8 cellular contexts compared by ENCODE assay signal in the genomic region with DNA sequence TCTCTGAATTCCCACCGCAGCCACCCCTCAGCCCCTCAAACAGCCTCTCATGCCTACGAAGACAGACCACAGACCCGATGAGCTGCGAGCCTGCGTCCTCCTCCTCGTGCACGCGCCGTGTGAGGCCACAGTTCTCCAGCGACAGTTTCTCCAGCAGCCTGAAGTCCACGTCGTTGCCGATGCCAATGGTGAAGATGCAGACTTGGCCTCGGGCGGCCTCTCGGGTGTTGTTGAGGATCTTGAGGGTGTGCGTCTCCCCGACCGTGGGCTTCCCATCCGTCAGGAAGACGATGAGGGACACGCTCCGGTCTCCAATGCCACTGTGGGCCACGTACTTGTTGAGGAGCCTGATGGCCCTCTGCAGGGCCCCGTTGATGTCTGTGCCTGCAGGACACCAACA.
"Had no signal": no experiment of that assay in that cellular context is flagged by ENCODE, and none has a peak within 500 bp of the region (broad histone marks: within the 10 kb centered on the region; RNA-seq: fewer than 3 reads in every experiment).

No MANE protein-coding gene starts in this region.

- H3K9me3 Mint-ChIP-seq: H9 had no signal

- H3K27ac ChIP-seq: GM23248, HL-60 had no signal

- FAIRE-seq: H54, HepG2 had no signal

- H3K4me1 Mint-ChIP-seq: IgD-negative memory B cell had no signal

- H3K4me3 ChIP-seq: GM23248 had no signal

- ATAC-seq: HepG2 had no signal

- H3K9ac ChIP-seq: GM23248 had no signal

- DNase-seq: GM23248, GOT3, H9, HCEC 1CT had no signal

- H3K27ac Mint-ChIP-seq: H9, IgD-negative memory B cell had no signal

- H2AFZ ChIP-seq: GM23248 had no signal

- H3K4me3 Mint-ChIP-seq: H9, IgD-negative memory B cell had no signal
